ENCODE assay signal across 14 cellular contexts in the genomic region with DNA sequence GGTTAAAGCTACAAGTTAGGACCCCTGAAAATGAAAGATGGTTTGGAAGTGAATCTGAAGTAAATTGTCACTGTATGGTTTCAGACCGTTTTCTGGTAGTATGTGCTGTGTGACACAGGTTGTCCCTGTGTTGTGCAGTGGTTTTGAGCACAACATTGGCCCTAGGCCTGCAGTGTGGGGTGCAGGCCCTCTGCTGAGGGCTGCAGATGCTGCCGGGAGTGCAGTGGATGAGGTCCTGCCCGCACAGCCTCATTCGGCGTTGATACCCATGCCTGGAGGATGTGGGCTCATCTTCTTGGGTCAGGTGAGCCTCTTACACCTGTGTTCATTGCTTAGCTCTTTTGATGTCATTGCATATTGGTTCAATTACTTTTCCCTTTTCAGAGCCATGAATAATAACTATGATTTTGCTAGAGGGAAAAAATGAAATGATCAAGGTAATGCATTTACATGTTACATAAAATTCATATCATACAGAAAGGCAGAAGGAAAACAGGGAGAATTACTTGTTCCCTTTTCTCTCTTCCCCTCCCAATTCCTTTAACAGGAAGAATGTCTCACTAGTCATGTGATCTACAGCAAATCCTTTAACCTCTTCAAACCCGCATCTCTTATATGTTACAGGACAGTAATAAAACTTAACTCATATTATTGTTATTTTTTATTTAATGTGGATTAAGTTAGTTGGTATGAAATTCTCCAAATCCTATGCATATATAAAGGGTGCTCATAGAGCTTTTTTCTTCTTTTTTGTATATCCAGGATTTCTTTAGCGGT. TPM values are rescaled to one million over a fixed set of nuclear protein-coding genes. Genes with fewer than 3 reads are reported as not detected.
DNase-seq lines count a peak whose midpoint lies in the region; ATAC-seq and TF ChIP-seq lines count a peak whose summit lies in the region.
"Had no signal": no experiment of that assay in that cellular context is flagged by ENCODE, and none has a peak within 500 bp of the region (broad histone marks: within the 10 kb centered on the region; RNA-seq: fewer than 3 reads in every experiment).

No MANE protein-coding gene starts in this region.

- H3K79me2 ChIP-seq in OCI-LY7 (ENCODE audit: insufficient read depth, low read depth, low read length): peaks cover 46% of the 10 kb centered on the region; the same call in 1 of the 2 replicates

- no peak overlapping the region for H2BK5ac ChIP-seq in neuronal stem cell (ENCODE audit: low read length)

- no peaks in the 10 kb centered on the region for H3K79me1 ChIP-seq in neuronal stem cell (ENCODE audit: low read depth, low read length)

- H3K9me3 Mint-ChIP-seq in CD8-positive, alpha-beta memory T cell: no peaks in the 10 kb centered on the region
- H3K9me3 Mint-ChIP-seq in chondrocyte (ENCODE audit: low read depth): no peaks in the 10 kb centered on the region
- H3K9me3 Mint-ChIP-seq: neural crest cell had no signal

- TF ChIP-seq CTCF in OCI-LY7 (conservative IDR thresholded peaks at IDR 0.05; ENCODE audit: low read length) (no peak), chondrocyte (IDR thresholded peaks at IDR 0.05) (no peak)

- H3K4me2 ChIP-seq in OCI-LY7 (ENCODE audit: low read length): peak overlapping the region; percentile 64
- H3K4me2 ChIP-seq in neuronal stem cell (ENCODE audit: insufficient read depth, low read length, poor library complexity, severe bottlenecking): no peak overlapping the region

- no peak overlapping the region for H2BK15ac ChIP-seq in neuronal stem cell (ENCODE audit: low read length)

- peak overlapping the region in 6 of 7 donors; percentile 16 to 80 (median 30) for H3K4me3 Mint-ChIP-seq in CD8-positive, alpha-beta memory T cell
- no peak overlapping the region for H3K4me3 Mint-ChIP-seq in chondrocyte (ENCODE audit: unreplicated experiment)
- H3K4me3 Mint-ChIP-seq: neural crest cell had no signal

- no TSS peak for BruUV-seq in OCI-LY7 (replicated peaks; lab: Mats Ljungman, UMichigan)

- no peak overlapping the region for H4K8ac ChIP-seq in neuronal stem cell (ENCODE audit: low read depth, low read length)

- H3K27ac ChIP-seq in CD8-positive, alpha-beta memory T cell (ENCODE audit: low read depth, low read length): no peak overlapping the region
- H3K27ac ChIP-seq in OCI-LY7 (ENCODE audit: low read depth, low read length, poor library complexity, severe bottlenecking) (peak overlapping the region; percentile 45), neuronal stem cell (replicated peaks; ENCODE audit: low read length) (no peak overlapping the region)

- no peak overlapping the region for H2BK120ac ChIP-seq in neuronal stem cell (ENCODE audit: low read depth, low read length)

- peaks cover 30% of the 10 kb centered on the region for H3K4me1 ChIP-seq in CD8-positive, alpha-beta memory T cell (ENCODE audit: insufficient read depth, low read length)
- H3K4me1 ChIP-seq in OCI-LY7 (ENCODE audit: insufficient read depth, low read length, poor library complexity, severe bottlenecking): peaks cover 88% of the 10 kb centered on the region
- H3K4me1 ChIP-seq in neuronal stem cell (ENCODE audit: control insufficient read depth in 2 of 2, insufficient read depth in 1 of 2, low read depth in 1 of 2, low read length in 2 of 2): peaks cover 9 to 14% of the 10 kb centered on the region in 2 donors

- no peak overlapping the region for H4K91ac ChIP-seq in neuronal stem cell (ENCODE audit: low read depth, low read length, poor library complexity)

- no peak overlapping the region for H2BK12ac ChIP-seq in neuronal stem cell (ENCODE audit: low read length)

- H3K4ac ChIP-seq in neuronal stem cell (ENCODE audit: low read length): no peak overlapping the region

- H3K14ac ChIP-seq in neuronal stem cell (ENCODE audit: low read length): no peak overlapping the region

- CTCF ChIA-PET in CD8-positive, alpha-beta memory T cell (lab: Charles Lee): interaction anchor here (1.4 to 1.5 kb wide), 2 partner anchors 11 to 83 kb away, joined by 3 to 5 read pairs; no protein-coding TSS in a partner anchor
- CTCF ChIA-PET in OCI-LY7 (lab: Charles Lee; ENCODE audit: unreplicated experiment): interaction anchor here (0.6 kb wide), 1 partner anchor 30 kb away, joined by 4 read pairs; no protein-coding TSS in a partner anchor

- intact Hi-C loops in OCI-LY7 (cut with micrococcal nuclease; ENCODE audit: unreplicated experiment): loop anchor here (10.0 kb wide), 1 partner anchor 634 kb away; no protein-coding TSS in a partner anchor

- WGBS in neuronal stem cell (ENCODE audit: extremely low coverage in 2 of 2, insufficient read length in 2 of 2, insufficient replicate concordance in 1 of 2), 2 donors: no CpG with 5 or more reads among the region's 7 CpGs

- no peak for ATAC-seq in HG03159 (IDR thresholded peaks at IDR 0.05; ENCODE audit: unreplicated experiment)
- ATAC-seq: Panc1 had no signal

- peaks cover 50 to 75% (median 71%) of the 10 kb centered on the region in 3 donors for H3K4me1 Mint-ChIP-seq in CD8-positive, alpha-beta memory T cell
- H3K4me1 Mint-ChIP-seq in chondrocyte (ENCODE audit: low read depth): peaks cover 34% of the 10 kb centered on the region

- no peaks in the 10 kb centered on the region for H3K27me3 Mint-ChIP-seq in CD8-positive, alpha-beta memory T cell
- no peaks in the 10 kb centered on the region for H3K27me3 Mint-ChIP-seq in chondrocyte (ENCODE audit: low read depth)

- no peaks in the 10 kb centered on the region for H3K36me3 ChIP-seq in CD8-positive, alpha-beta memory T cell (ENCODE audit: insufficient read depth, low read length)
- H3K36me3 ChIP-seq in OCI-LY7 (ENCODE audit: insufficient read depth, low read length) (peaks cover 4% of the 10 kb centered on the region), neuronal stem cell (replicated peaks in 1 of 2; ENCODE audit: control insufficient read depth in 2 of 2, insufficient read depth in 2 of 2, low read length in 2 of 2) (no peaks in the 10 kb centered on the region)

- no peaks in the 10 kb centered on the region for H4K20me1 ChIP-seq in OCI-LY7 (ENCODE audit: insufficient read depth, low read length)

- H3K27me3 ChIP-seq in CD8-positive, alpha-beta memory T cell (ENCODE audit: insufficient read depth, low read length, poor library complexity, severe bottlenecking): no peaks in the 10 kb centered on the region
- no peaks in the 10 kb centered on the region for H3K27me3 ChIP-seq in neuronal stem cell (ENCODE audit: control insufficient read depth in 3 of 3, insufficient read depth in 3 of 3, low read depth in 1 of 3, low read length in 3 of 3)

- DNase-seq in CD8-positive, alpha-beta memory T cell: no peak
- DNase-seq in OCI-LY7 (ENCODE audit: low spot score) (peak; percentile 58), chondrocyte (ENCODE audit: low spot score) (no peak), neuronal stem cell (ENCODE audit: low spot score) (no peak), NCI-H2171 treated with DMSO at 0.1 percent for 48 hours (lab: John Stamatoyannopoulos, UW) (no peak), NCI-H1092 treated with DMSO at 0.1 percent for 48 hours (lab: John Stamatoyannopoulos, UW) (no peak), globus pallidus (ENCODE audit: low spot score) (no peak)
- DNase-seq: activated CD4-positive, alpha-beta T cell treated with anti-CD3 and anti-CD28 coated beads, Interleukin-2, amount 50 U/mL, for 48 hours; DMS79 treated with DMSO at 0.1 percent for 48 hours; H7; NCI-H1417 treated with DMSO at 0.1 percent for 48 hours had no signal

- no peak overlapping the region for H3K23ac ChIP-seq in neuronal stem cell (ENCODE audit: low read depth, low read length, poor library complexity)

- H3K9me2 ChIP-seq in OCI-LY7 (ENCODE audit: insufficient read depth, low read length): no peaks in the 10 kb centered on the region

- H3K36me3 Mint-ChIP-seq in CD8-positive, alpha-beta memory T cell: peaks cover 0 to 38% (median 6%) of the 10 kb centered on the region in 3 donors
- no peaks in the 10 kb centered on the region for H3K36me3 Mint-ChIP-seq in chondrocyte (ENCODE audit: low read depth)

- H2AK5ac ChIP-seq in neuronal stem cell (ENCODE audit: low read depth, low read length): no peak overlapping the region

- peak overlapping the region; percentile 24 to 94 (median 79) for H3K27ac Mint-ChIP-seq in CD8-positive, alpha-beta memory T cell
- H3K27ac Mint-ChIP-seq in chondrocyte (ENCODE audit: unreplicated experiment): peak overlapping the region; percentile 6

- POLR2A ChIA-PET in CD8-positive, alpha-beta memory T cell (lab: Charles Lee): interaction anchor here (1.7 kb wide), 1 partner anchor 28 kb away, joined by 5 read pairs; no protein-coding TSS in a partner anchor
- POLR2A ChIA-PET in OCI-LY7 (lab: Charles Lee): interaction anchor here (0.6 to 5.5 kb wide), 8 partner anchors 11 to 154 kb away, joined by 3 to 29 read pairs (median 4); no protein-coding TSS in a partner anchor

- H2AFZ ChIP-seq in OCI-LY7 (ENCODE audit: low read length) (peak overlapping the region; percentile 2; the same call in 1 of the 2 replicates), neuronal stem cell (ENCODE audit: low read length) (peak overlapping the region; percentile 28)

- H3K9ac ChIP-seq in neuronal stem cell (ENCODE audit: low read depth, low read length, poor library complexity): no peak overlapping the region

- peak overlapping the region; percentile 65 for H3K18ac ChIP-seq in neuronal stem cell (ENCODE audit: low read length)

- no peaks in the 10 kb centered on the region for H3K9me3 ChIP-seq in CD8-positive, alpha-beta memory T cell (ENCODE audit: low read length)
- H3K9me3 ChIP-seq in OCI-LY7 (ENCODE audit: low read length) (no peaks in the 10 kb centered on the region), neuronal stem cell (replicated peaks in 1 of 2; ENCODE audit: control insufficient read depth in 2 of 2, insufficient read depth in 1 of 2, low read depth in 1 of 2, low read length in 2 of 2) (no peaks in the 10 kb centered on the region)

- H3K4me3 ChIP-seq in CD8-positive, alpha-beta memory T cell (ENCODE audit: low read length): no peak overlapping the region
- peak overlapping the region; percentile 33 for H3K4me3 ChIP-seq in OCI-LY7 (ENCODE audit: low read depth, low read length, poor library complexity, severe bottlenecking)
- no peak overlapping the region for H3K4me3 ChIP-seq in neuronal stem cell (ENCODE audit: low read length in 2 of 2)

RNA-seq across cellular contexts. Expression of gene PTPRJ, which starts 48.7 kb away (rescaled TPM):
- 10 to 100 TPM; 25.1 to 25.6 TPM for total RNA-seq in CD8-positive, alpha-beta memory T cell
- polyA plus RNA-seq in CD8-positive, alpha-beta memory T cell: 16.0 TPM
- total RNA-seq in OCI-LY7 (2014; rRNA removed; shearing (Covaris generic)): 4.5 and 5.4 TPM in 2 replicates
- total RNA-seq in OCI-LY7 (2022) (24.9 and 28.3 TPM in 2 replicates), chondrocyte (5.9 to 18.1 TPM (median 16.4 TPM) in 3 replicates)
- polyA plus RNA-seq in neuronal stem cell (2013, experiment 1 of 2): 12.6 TPM
- polyA plus RNA-seq in neuronal stem cell (2013, experiment 2 of 2): 12.9 TPM
